11 cellular contexts compared by ENCODE assay signal in genomic region chr12:112261559-112261958, GRCh38.
DNase-seq lines count a peak whose midpoint lies in the region; ATAC-seq and TF ChIP-seq lines count a peak whose summit lies in the region.
"Had no signal": no experiment of that assay in that cellular context is flagged by ENCODE, and none has a peak within 500 bp of the region (broad histone marks: within the 10 kb centered on the region; RNA-seq: fewer than 3 reads in every experiment).

No MANE protein-coding gene starts in this region.

- H3K27me3 ChIP-seq in right cardiac atrium (ENCODE audit: control insufficient read depth, insufficient read depth) (no peaks in the 10 kb centered on the region), RWPE2 (ENCODE audit: insufficient read depth, poor library complexity, severe bottlenecking) (no peaks in the 10 kb centered on the region), lower lobe of right lung (ENCODE audit: low read depth) (no peaks in the 10 kb centered on the region)
- H3K27me3 ChIP-seq: BLaER1 treated with 17β-estradiol and CSF1 and Interleukin-3, amounts not matched to agents 10 nM and 100 nM; stomach had no signal

- 93% methylated on average over 3 of the region's 3 CpGs for WGBS in right cardiac atrium

- no peaks in the 10 kb centered on the region for H3K4me1 Mint-ChIP-seq in type B pancreatic cell (ENCODE audit: unreplicated experiment)
- H3K4me1 Mint-ChIP-seq in activated CD8-positive, alpha-beta memory T cell treated with anti-CD3 and anti-CD28 coated beads, Interleukin-2, amount 10 ng/mL, durations not matched to agents 7 days and 5 days: no peaks in the 10 kb centered on the region

- ATAC-seq in left ventricle myocardium superior (peak; percentile 46), right cardiac atrium (no peak), RWPE2 (ENCODE audit: low read depth) (peak; percentile 56; the same call in 2 of the 3 replicates), lower lobe of right lung (no peak)
- no peak for ATAC-seq in activated CD8-positive, alpha-beta memory T cell treated with anti-CD3 and anti-CD28 coated beads, Interleukin-2, amount 10 ng/mL, durations not matched to agents 7 days and 5 days

- no peak overlapping the region for H3K4me3 Mint-ChIP-seq in type B pancreatic cell
- no peak overlapping the region for H3K4me3 Mint-ChIP-seq in activated CD8-positive, alpha-beta memory T cell treated with anti-CD3 and anti-CD28 coated beads, Interleukin-2, amount 10 ng/mL, durations not matched to agents 7 days and 5 days

- no peak overlapping the region for H3K27ac Mint-ChIP-seq in type B pancreatic cell
- no peak overlapping the region for H3K27ac Mint-ChIP-seq in activated CD8-positive, alpha-beta memory T cell treated with anti-CD3 and anti-CD28 coated beads, Interleukin-2, amount 10 ng/mL, durations not matched to agents 7 days and 5 days

- H3K9me3 ChIP-seq in right cardiac atrium (ENCODE audit: control insufficient read depth, low read length): no peaks in the 10 kb centered on the region
- H3K9me3 ChIP-seq in RWPE2 (ENCODE audit: severe bottlenecking): no peaks in the 10 kb centered on the region
- no peaks in the 10 kb centered on the region for H3K9me3 ChIP-seq in lower lobe of right lung
- H3K9me3 ChIP-seq: BLaER1 treated with 17β-estradiol and CSF1 and Interleukin-3, amounts not matched to agents 10 nM and 100 nM; stomach had no signal

- H3K27me3 Mint-ChIP-seq in type B pancreatic cell: no peaks in the 10 kb centered on the region
- no peaks in the 10 kb centered on the region for H3K27me3 Mint-ChIP-seq in activated CD8-positive, alpha-beta memory T cell treated with anti-CD3 and anti-CD28 coated beads, Interleukin-2, amount 10 ng/mL, durations not matched to agents 7 days and 5 days

- CTCF ChIA-PET in activated CD8-positive, alpha-beta memory T cell treated with anti-CD3 and anti-CD28 coated beads, Interleukin-2, amount 10 ng/mL, durations not matched to agents 7 days and 5 days (lab: Charles Lee): no interaction called here

- DNase-seq in left ventricle myocardium superior (no peak), right cardiac atrium (no peak), RWPE2 (ENCODE audit: low spot score) (no peak), fibroblast of pulmonary artery (ENCODE audit: low read depth) (peak; percentile 4), type B pancreatic cell (ENCODE audit: extremely low spot score, unreplicated experiment) (no peak), NCI-H510A (lab: John Stamatoyannopoulos, UW) (no peak), lower lobe of right lung (no peak)
- DNase-seq in activated CD8-positive, alpha-beta memory T cell treated with anti-CD3 and anti-CD28 coated beads, Interleukin-2, amount 10 ng/mL, durations not matched to agents 7 days and 5 days: no peak
- DNase-seq: NCI-H510A treated with DMSO at 0.1 percent for 48 hours, stomach had no signal

- peaks cover 16% of the 10 kb centered on the region for H3K36me3 Mint-ChIP-seq in type B pancreatic cell
- peaks cover 8% of the 10 kb centered on the region for H3K36me3 Mint-ChIP-seq in activated CD8-positive, alpha-beta memory T cell treated with anti-CD3 and anti-CD28 coated beads, Interleukin-2, amount 10 ng/mL, durations not matched to agents 7 days and 5 days

- no peaks in the 10 kb centered on the region for H3K4me1 ChIP-seq in right cardiac atrium (ENCODE audit: control insufficient read depth, insufficient read depth, low read length)
- H3K4me1 ChIP-seq in RWPE2 (ENCODE audit: insufficient read depth, poor library complexity, severe bottlenecking): no peaks in the 10 kb centered on the region
- no peaks in the 10 kb centered on the region for H3K4me1 ChIP-seq in lower lobe of right lung
- H3K4me1 ChIP-seq: BLaER1 treated with 17β-estradiol and CSF1 and Interleukin-3, amounts not matched to agents 10 nM and 100 nM had no signal

- H3K27ac ChIP-seq in right cardiac atrium (ENCODE audit: low read length) (no peak overlapping the region), RWPE2 (ENCODE audit: poor library complexity, severe bottlenecking) (no peak overlapping the region), lower lobe of right lung (no peak overlapping the region)
- H3K27ac ChIP-seq: BLaER1 treated with 17β-estradiol and CSF1 and Interleukin-3, amounts not matched to agents 10 nM and 100 nM; stomach had no signal

- H3K9me3 Mint-ChIP-seq in type B pancreatic cell: no peaks in the 10 kb centered on the region
- H3K9me3 Mint-ChIP-seq in activated CD8-positive, alpha-beta memory T cell treated with anti-CD3 and anti-CD28 coated beads, Interleukin-2, amount 10 ng/mL, durations not matched to agents 7 days and 5 days (ENCODE audit: low read depth): no peaks in the 10 kb centered on the region

- peaks cover 38% of the 10 kb centered on the region for H3K36me3 ChIP-seq in RWPE2 (ENCODE audit: low read depth)
- peaks cover 90% of the 10 kb centered on the region for H3K36me3 ChIP-seq in lower lobe of right lung

- H3K4me3 ChIP-seq in right cardiac atrium (ENCODE audit: low read length): no peak overlapping the region
- no peak overlapping the region for H3K4me3 ChIP-seq in RWPE2 (ENCODE audit: severe bottlenecking)
- H3K4me3 ChIP-seq in fibroblast of pulmonary artery (replicated peaks; ENCODE audit: low read depth, low read length): no peak overlapping the region
- H3K4me3 ChIP-seq in lower lobe of right lung: no peak overlapping the region
- H3K4me3 ChIP-seq: BLaER1 treated with 17β-estradiol and CSF1 and Interleukin-3, amounts not matched to agents 10 nM and 100 nM; stomach had no signal

- intact Hi-C loops in left ventricle myocardium superior (cut with micrococcal nuclease) (no loop called here), right cardiac atrium (cut with DNase I) (no loop called here), lower lobe of right lung (cut with DNase I) (no loop called here)

- TF ChIP-seq CTCF in RWPE2 (IDR thresholded peaks at IDR 0.05; ENCODE audit: poor library complexity, severe bottlenecking) (peak; percentile 24), fibroblast of pulmonary artery (IDR thresholded peaks at IDR 0.05; ENCODE audit: low read length, missing control alignments) (peak; percentile 39), type B pancreatic cell (conservative IDR thresholded peaks at IDR 0.05) (peak; percentile 35), lower lobe of right lung (IDR thresholded peaks at IDR 0.05) (no peak)

Comparison
In these comparisons a context has a peak if more than half of its experiments do, and no peak if none do; other contexts are left out.
1. ATAC-seq: peak in left ventricle myocardium superior (single experiment) and RWPE2 (single experiment); none in right cardiac atrium (0 of 2), activated CD8-positive, alpha-beta memory T cell treated with anti-CD3 and anti-CD28 coated beads, Interleukin-2, amount 10 ng/mL, durations not matched to agents 7 days and 5 days (single experiment) and lower lobe of right lung (0 of 2).